Comparison of ENCODE assay signal across 8 cellular contexts in the genomic region with DNA sequence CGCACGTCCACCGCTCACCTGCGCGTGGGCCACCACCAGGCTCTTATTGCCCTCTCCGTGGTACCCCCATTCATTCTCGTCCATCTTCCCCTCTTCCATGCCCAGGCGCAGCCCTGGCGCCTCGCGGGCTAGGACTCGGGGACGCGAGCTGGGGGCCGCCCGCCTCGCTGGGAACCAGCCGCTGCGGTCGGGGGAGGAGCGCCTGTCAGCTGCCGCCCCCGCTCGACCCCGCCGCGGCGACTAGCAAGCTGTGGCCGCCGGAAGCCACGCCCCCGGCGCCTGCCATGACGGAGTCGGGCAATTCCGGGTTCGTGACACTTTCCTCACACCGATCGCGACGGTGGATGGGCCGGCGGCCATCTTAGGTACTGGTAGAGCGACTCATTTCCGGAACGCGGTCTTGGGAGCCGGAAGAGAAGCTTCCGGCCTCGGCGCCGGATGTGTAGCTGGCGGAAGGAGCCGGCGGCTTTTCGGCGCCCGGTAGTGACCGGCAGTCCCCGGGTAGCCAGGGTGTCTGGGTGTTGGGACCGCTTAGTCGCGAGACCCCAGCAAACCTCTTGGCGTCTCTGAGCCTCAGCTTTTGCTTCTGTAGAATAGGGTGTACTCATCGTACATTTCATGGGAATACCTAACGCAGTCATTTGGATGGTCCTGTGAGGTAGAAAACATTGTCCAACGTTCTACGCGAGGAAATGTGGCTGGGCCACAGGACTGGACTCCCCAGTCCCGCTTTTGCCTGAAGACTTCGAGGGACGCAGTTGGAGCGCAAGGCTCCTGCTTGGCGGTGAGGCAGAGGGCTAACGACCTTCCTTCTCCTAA. TPM values are rescaled to one million over a fixed set of nuclear protein-coding genes. Genes with fewer than 3 reads are reported as not detected.
A peak's percentile ranks its signal among the peaks of the same experiment; 100 is the strongest.
DNase-seq lines count a peak whose midpoint lies in the region; ATAC-seq lines count a peak whose summit lies in the region.

A gene with protein sequence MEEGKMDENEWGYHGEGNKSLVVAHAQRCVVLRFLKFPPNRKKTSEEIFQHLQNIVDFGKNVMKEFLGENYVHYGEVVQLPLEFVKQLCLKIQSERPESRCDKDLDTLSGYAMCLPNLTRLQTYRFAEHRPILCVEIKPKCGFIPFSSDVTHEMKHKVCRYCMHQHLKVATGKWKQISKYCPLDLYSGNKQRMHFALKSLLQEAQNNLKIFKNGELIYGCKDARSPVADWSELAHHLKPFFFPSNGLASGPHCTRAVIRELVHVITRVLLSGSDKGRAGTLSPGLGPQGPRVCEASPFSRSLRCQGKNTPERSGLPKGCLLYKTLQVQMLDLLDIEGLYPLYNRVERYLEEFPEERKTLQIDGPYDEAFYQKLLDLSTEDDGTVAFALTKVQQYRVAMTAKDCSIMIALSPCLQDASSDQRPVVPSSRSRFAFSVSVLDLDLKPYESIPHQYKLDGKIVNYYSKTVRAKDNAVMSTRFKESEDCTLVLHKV (minus strand): TSS at position 242 of the 819 bp plus-strand sequence. CDS start 143 bp downstream, at position 99.

- peak within 1 kb of the TSS; percentile 90 for H3K27ac ChIP-seq in rectal smooth muscle tissue (ENCODE audit: low read depth, low read length)
- peak within 1 kb of the TSS; percentile 77 to 94 for H3K27ac ChIP-seq in aorta (ENCODE audit: low read depth in 1 of 2, low read length in 2 of 2)

- DNase-seq in NCI-H2081 (lab: John Stamatoyannopoulos, UW) (peak; percentile 97 to 99), T1000 (lab: John Stamatoyannopoulos, UW) (peak; percentile 94), astrocyte of the hippocampus (ENCODE audit: low read depth, low spot score) (peak; percentile 100), hepatic stellate cell (ENCODE audit: low spot score) (peak; percentile 99), aorta (peak; percentile 99)

- intact Hi-C loops in aorta (cut with DNase I), result no loop called here

- H3K9ac ChIP-seq in rectal smooth muscle tissue (ENCODE audit: low read length), result peak within 1 kb of the TSS; percentile 84

- H3K4me1 ChIP-seq in rectal smooth muscle tissue (ENCODE audit: control insufficient read depth, insufficient read depth, low read length) (peaks cover 12% of the 10 kb centered on the region), aorta (ENCODE audit: control insufficient read depth in 1 of 2, insufficient read depth in 2 of 2, low read length in 2 of 2) (peaks cover 0 to 2% of the 10 kb centered on the region in 2 donors)

- H3K27me3 ChIP-seq in rectal smooth muscle tissue (ENCODE audit: control insufficient read depth, insufficient read depth, low read length) (no peaks in the 10 kb centered on the region), aorta (ENCODE audit: control insufficient read depth in 1 of 2, insufficient read depth in 2 of 2, low read length in 1 of 2) (no peaks in the 10 kb centered on the region)

- H3K9me3 ChIP-seq in aorta (ENCODE audit: control insufficient read depth, low read length), result no peaks in the 10 kb centered on the region

- H3K4me3 ChIP-seq in rectal smooth muscle tissue (ENCODE audit: low read length), result peak within 1 kb of the TSS; percentile 86
- peak within 1 kb of the TSS; percentile 65 to 96 for H3K4me3 ChIP-seq in aorta (ENCODE audit: low read length in 2 of 2)

- WGBS in aorta, 2 donors, result 0 to 1% methylated on average over 75 of the region's 75 CpGs

- H3K36me3 ChIP-seq in rectal smooth muscle tissue (ENCODE audit: control insufficient read depth, insufficient read depth, low read length), result no peaks in the 10 kb centered on the region
- H3K36me3 ChIP-seq in aorta (ENCODE audit: control insufficient read depth in 1 of 2, insufficient read depth in 2 of 2, low read length in 1 of 2), result peaks cover 0 to 3% of the 10 kb centered on the region in 2 donors

- ATAC-seq in GM18517 (IDR thresholded peaks at IDR 0.05; ENCODE audit: unreplicated experiment) (peak; percentile 92), HG03039 (IDR thresholded peaks at IDR 0.05; ENCODE audit: unreplicated experiment) (peak; percentile 90), aorta (ENCODE audit: low FRiP score) (peak; percentile 98)

RNA-seq across cellular contexts. Expression of the gene that starts here (rescaled TPM):
- 10 to 100 TPM in 1 of 2 donors, 1 to 10 TPM in 1; 7.6 to 12.1 TPM for total RNA-seq in aorta
- polyA plus RNA-seq in aorta, result 1 to 10 TPM; 2.5 to 6.0 TPM

Comparison
In these comparisons a context has a peak if more than half of its experiments do, and no peak if none do; other contexts are left out.
1. Peak in every context shown above with its lines: DNase-seq, ATAC-seq, H3K4me3 ChIP-seq and H3K27ac ChIP-seq.